In genomic region chr18:55404811-55405654, GRCh38 we compare ENCODE assay signal across 10 cellular contexts.
DNase-seq lines count a peak whose midpoint lies in the region; ATAC-seq and TF ChIP-seq lines count a peak whose summit lies in the region.
"Had no signal": no experiment of that assay in that cellular context is flagged by ENCODE, and none has a peak within 500 bp of the region (broad histone marks: within the 10 kb centered on the region; RNA-seq: fewer than 3 reads in every experiment).

No MANE protein-coding gene starts in this region.

- DNase-seq in SK-N-SH (no peak), chondrocyte (ENCODE audit: low spot score) (no peak), vagina (ENCODE audit: extremely low spot score in 2 of 2) (no peak), SIG-M5 treated with dmso at 0.1 percent for 504 hours (lab: John Stamatoyannopoulos, UW; ENCODE audit: unreplicated experiment) (no peak)

- H3K9me3 Mint-ChIP-seq in chondrocyte (ENCODE audit: low read depth): no peaks in the 10 kb centered on the region
- H3K9me3 Mint-ChIP-seq: T-helper 2 cell treated with Interferon-gamma antibody and Interleukin-4, amounts not matched to agents 5 μg/mL and 100 μg/mL, for 36 hours had no signal

- peak overlapping the region; percentile 85 for H3K4me2 ChIP-seq in SK-N-SH

- CTCF ChIA-PET in SK-N-SH (lab: Yijun Ruan, JAX): interaction anchor here (1.6 to 2.7 kb wide), 2 partner anchors 11 to 375 kb away, joined by 8 to 13 read pairs; no protein-coding TSS in a partner anchor

- no peaks in the 10 kb centered on the region for H4K20me1 ChIP-seq in SK-N-SH (ENCODE audit: insufficient read depth)

- TF ChIP-seq CTCF in SK-N-SH (IDR thresholded peaks at IDR 0.05) (no peak), chondrocyte (IDR thresholded peaks at IDR 0.05) (no peak), vagina (IDR thresholded peaks at IDR 0.05) (no peak)

- peak overlapping the region; percentile 24 for H3K4me3 Mint-ChIP-seq in chondrocyte (ENCODE audit: unreplicated experiment)
- H3K4me3 Mint-ChIP-seq: T-helper 2 cell treated with Interferon-gamma antibody and Interleukin-4, amounts not matched to agents 5 μg/mL and 100 μg/mL, for 36 hours had no signal

- H3K27me3 ChIP-seq in SK-N-SH (ENCODE audit: insufficient read depth) (no peaks in the 10 kb centered on the region), muscle layer of duodenum (ENCODE audit: low read depth, low read length) (no peaks in the 10 kb centered on the region), vagina (no peaks in the 10 kb centered on the region)

- no peak for TF ChIP-seq POLR2A in vagina (IDR thresholded peaks at IDR 0.05)

- H3K36me3 Mint-ChIP-seq in chondrocyte (ENCODE audit: low read depth): no peaks in the 10 kb centered on the region

- TF ChIP-seq EP300 in SK-N-SH (IDR thresholded peaks at IDR 0.05; ENCODE audit: borderline replicate concordance in 1 of 2, low read depth in 1 of 2, low read length in 1 of 2): no peak

- intact Hi-C loops in vagina (cut with DNase I): loop anchor here (5.0 kb wide), 1 partner anchor 83 kb away; no protein-coding TSS in a partner anchor

- H3K4me3 ChIP-seq in SK-N-SH (ENCODE audit: low read depth in 2 of 2, low read length in 1 of 2): peak overlapping the region in 1 of 2 experiments; percentile 50; a peak in 2 of 4 replicates
- H3K4me3 ChIP-seq in muscle layer of duodenum (ENCODE audit: low read depth in 1 of 2, low read length in 2 of 2): no peak overlapping the region
- H3K4me3 ChIP-seq in vagina: no peak overlapping the region
- H3K4me3 ChIP-seq: lung had no signal

- H3K36me3 ChIP-seq in SK-N-SH (replicated peaks in 1 of 2; ENCODE audit: control insufficient read depth in 1 of 2, insufficient read depth in 2 of 2, low read length in 1 of 2) (no peaks in the 10 kb centered on the region), muscle layer of duodenum (ENCODE audit: control insufficient read depth in 1 of 2, insufficient read depth in 2 of 2, low read length in 2 of 2) (no peaks in the 10 kb centered on the region), vagina (no peaks in the 10 kb centered on the region)

- H3K9me3 ChIP-seq in SK-N-SH (no peaks in the 10 kb centered on the region), muscle layer of duodenum (ENCODE audit: control insufficient read depth in 1 of 2, low read length in 2 of 2) (no peaks in the 10 kb centered on the region), vagina (no peaks in the 10 kb centered on the region)

- no peaks in the 10 kb centered on the region for H3K27me3 Mint-ChIP-seq in chondrocyte (ENCODE audit: low read depth)

- H3K4me1 ChIP-seq in SK-N-SH (ENCODE audit: control insufficient read depth in 1 of 2, insufficient read depth in 2 of 2, low read depth in 1 of 2, low read length in 1 of 2) (peaks cover 44 to 52% of the 10 kb centered on the region in 2 experiments), muscle layer of duodenum (ENCODE audit: control insufficient read depth in 1 of 2, insufficient read depth in 2 of 2, low read length in 2 of 2) (peaks cover 0 to 17% of the 10 kb centered on the region in 2 donors), vagina (peaks cover 54% of the 10 kb centered on the region)

- H3K9me2 ChIP-seq in SK-N-SH: no peaks in the 10 kb centered on the region

- H3K4me1 Mint-ChIP-seq in chondrocyte (ENCODE audit: low read depth): peaks cover 58% of the 10 kb centered on the region

- H3K27ac Mint-ChIP-seq in chondrocyte (ENCODE audit: unreplicated experiment): peak overlapping the region; percentile 94
- H3K27ac Mint-ChIP-seq: T-helper 2 cell treated with Interferon-gamma antibody and Interleukin-4, amounts not matched to agents 5 μg/mL and 100 μg/mL, for 36 hours had no signal

- no peak overlapping the region for H2AFZ ChIP-seq in SK-N-SH (ENCODE audit: low read depth)

- WGBS in SK-N-SH (ENCODE audit: low lambda C conversion rate): 97% methylated on average over 8 of the region's 8 CpGs

- H3F3A ChIP-seq in SK-N-SH (replicated peaks; ENCODE audit: insufficient read depth): peaks cover 40% of the 10 kb centered on the region

- ATAC-seq in SK-N-SH treated with all-trans-retinoic acid at 6 μM for 48 hours: no peak; the same call in 2 of the 3 replicates
- no peak for ATAC-seq in HG02623 (IDR thresholded peaks at IDR 0.05; ENCODE audit: unreplicated experiment)
- no peak for ATAC-seq in GM19023 (IDR thresholded peaks at IDR 0.05; ENCODE audit: unreplicated experiment)

- POLR2A ChIA-PET in SK-N-SH (lab: Yijun Ruan, JAX): interaction anchor here (1.0 kb wide), 1 partner anchor 185 kb away, joined by 3 read pairs; no protein-coding TSS in a partner anchor

- H3K79me2 ChIP-seq in SK-N-SH (ENCODE audit: insufficient read depth): peaks cover 84% of the 10 kb centered on the region

- H3K27ac ChIP-seq in SK-N-SH (ENCODE audit: low read depth in 2 of 2, low read length in 1 of 2) (peak overlapping the region; percentile 95 to 99), muscle layer of duodenum (ENCODE audit: low read length) (peak overlapping the region; percentile 34), vagina (peak overlapping the region; percentile 85)

- H3K9ac ChIP-seq in SK-N-SH: peak overlapping the region; percentile 76; the same call in 1 of the 2 replicates

- TF ChIP-seq RAD21 in SK-N-SH (IDR thresholded peaks at IDR 0.05; ENCODE audit: low read length): no peak

TF ChIP-seq in SK-N-SH, 30 proteins besides CTCF, POLR2A, EP300 and RAD21 (continues in another document):
- TF ChIP-seq GATA2 (CRISPR knock-in tag; IDR thresholded peaks at IDR 0.05) (no peak), USF1 (IDR thresholded peaks at IDR 0.05; ENCODE audit: borderline replicate concordance, low read depth) (no peak), TAF1 (IDR thresholded peaks at IDR 0.05; ENCODE audit: borderline replicate concordance, low read depth, low read length) (no peak), MEF2A (IDR thresholded peaks at IDR 0.05; ENCODE audit: borderline replicate concordance, low read depth) (no peak)

TF ChIP-seq in SK-N-SH treated with all-trans-retinoic acid at 6 μM for 48 hours, 23 proteins besides CTCF, POLR2A, EP300 and RAD21 (continues in another document):
- TF ChIP-seq CSDC2 (CRISPR knock-in tag; IDR thresholded peaks at IDR 0.05) (no peak), POU6F1 (CRISPR knock-in tag; IDR thresholded peaks at IDR 0.05; ENCODE audit: borderline replicate concordance, low read depth) (no peak), CSRNP3 (CRISPR knock-in tag; IDR thresholded peaks at IDR 0.05) (no peak), BACH2 (CRISPR knock-in tag; IDR thresholded peaks at IDR 0.05; ENCODE audit: borderline replicate concordance) (no peak), TSHZ2 (CRISPR knock-in tag; IDR thresholded peaks at IDR 0.05) (no peak), ZFP3 (CRISPR knock-in tag; IDR thresholded peaks at IDR 0.05) (no peak)

Comparison
In these comparisons a context has a peak if more than half of its experiments do, and no peak if none do; other contexts are left out.
1. H3K27ac ChIP-seq: peak in every context shown above with its lines; median percentile 97 in SK-N-SH; 85 in vagina; 34 in muscle layer of duodenum.